Comparison of ENCODE assay signal across 1 cellular context in genomic region chr10:265816-266588, GRCh38.
TF ChIP-seq lines count a peak whose summit lies in the region.

No MANE protein-coding gene starts in this region.

TF ChIP-seq in HEK293, 187 proteins besides CTCF, POLR2A, EP300 and RAD21 (continued from another document):
- TF ChIP-seq, protein P1, sequence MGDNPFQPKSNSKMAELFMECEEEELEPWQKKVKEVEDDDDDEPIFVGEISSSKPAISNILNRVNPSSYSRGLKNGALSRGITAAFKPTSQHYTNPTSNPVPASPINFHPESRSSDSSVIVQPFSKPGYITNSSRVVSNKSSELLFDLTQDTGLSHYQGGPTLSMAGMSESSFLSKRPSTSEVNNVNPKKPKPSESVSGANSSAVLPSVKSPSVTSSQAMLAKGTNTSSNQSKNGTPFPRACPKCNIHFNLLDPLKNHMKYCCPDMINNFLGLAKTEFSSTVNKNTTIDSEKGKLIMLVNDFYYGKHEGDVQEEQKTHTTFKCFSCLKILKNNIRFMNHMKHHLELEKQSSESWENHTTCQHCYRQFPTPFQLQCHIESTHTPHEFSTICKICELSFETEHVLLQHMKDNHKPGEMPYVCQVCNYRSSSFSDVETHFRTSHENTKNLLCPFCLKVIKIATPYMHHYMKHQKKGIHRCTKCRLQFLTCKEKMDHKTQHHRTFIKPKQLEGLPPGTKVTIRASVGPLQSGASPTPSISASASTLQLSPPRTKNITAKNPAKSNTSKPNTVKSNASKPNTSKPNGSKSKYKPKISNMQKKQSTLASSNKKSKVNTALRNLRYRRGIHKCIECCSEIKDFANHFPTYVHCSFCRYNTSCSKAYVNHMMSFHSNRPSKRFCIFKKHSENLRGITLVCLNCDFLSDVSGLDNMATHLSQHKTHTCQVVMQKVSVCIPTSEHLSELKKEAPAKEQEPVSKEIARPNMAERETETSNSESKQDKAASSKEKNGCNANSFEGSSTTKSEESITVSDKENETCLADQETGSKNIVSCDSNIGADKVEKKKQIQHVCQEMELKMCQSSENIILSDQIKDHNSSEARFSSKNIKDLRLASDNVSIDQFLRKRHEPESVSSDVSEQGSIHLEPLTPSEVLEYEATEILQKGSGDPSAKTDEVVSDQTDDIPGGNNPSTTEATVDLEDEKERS (tag by site-specific recombination; IDR thresholded peaks at IDR 0.05) = 0 out of 2 replicates have a peak, but pooled peaks have one; percentile 68
- TF ChIP-seq SCRT1 (tag by site-specific recombination; IDR thresholded peaks at IDR 0.05; ENCODE audit: borderline replicate concordance) (peak; percentile 69), SCRT2 (tag by site-specific recombination; IDR thresholded peaks at IDR 0.05) (peak; percentile 89), ZNF146 (tag by site-specific recombination; IDR thresholded peaks at IDR 0.05) (peak; percentile 99)
